ENCODE assay signal across 10 cellular contexts in the genomic region with DNA sequence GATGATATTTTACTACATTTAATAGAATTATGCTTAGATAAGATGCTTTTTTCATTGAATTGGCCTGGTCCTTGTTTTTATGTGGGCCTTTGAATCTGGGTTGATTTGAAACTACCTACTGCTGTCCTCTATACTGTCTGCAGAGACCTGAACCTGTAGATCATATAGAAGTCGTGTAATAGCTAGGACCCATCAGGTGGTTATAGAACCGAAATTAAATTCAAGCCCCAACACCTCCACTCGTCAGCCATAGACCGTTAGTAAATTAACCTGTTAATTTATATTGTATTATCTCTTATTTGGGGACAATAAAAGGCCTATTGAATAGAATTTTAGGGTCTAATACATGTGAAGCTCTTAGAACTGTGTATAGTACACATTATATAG.
A peak's percentile ranks its signal among the peaks of the same experiment; 100 is the strongest.
DNase-seq lines count a peak whose midpoint lies in the region; ATAC-seq and TF ChIP-seq lines count a peak whose summit lies in the region.
"Had no signal": no experiment of that assay in that cellular context is flagged by ENCODE, and none has a peak within 500 bp of the region (broad histone marks: within the 10 kb centered on the region; RNA-seq: fewer than 3 reads in every experiment).

No MANE protein-coding gene starts in this region.

- peaks cover 0 to 4% (median 3%) of the 10 kb centered on the region in 3 donors for H3K36me3 ChIP-seq in tibial artery

- no peaks in the 10 kb centered on the region for H3K27me3 ChIP-seq in tibial artery

- H3K27me3 Mint-ChIP-seq in activated T-cell treated with anti-CD3 and anti-CD28 coated beads, Interleukin-2, amount 50 U/mL, for 72 hours (ENCODE audit: low read depth): no peaks in the 10 kb centered on the region
- H3K27me3 Mint-ChIP-seq in central memory CD8-positive, alpha-beta T cell: no peaks in the 10 kb centered on the region

- peaks cover 5 to 13% of the 10 kb centered on the region in 2 donors for H3K36me3 Mint-ChIP-seq in activated T-cell treated with anti-CD3 and anti-CD28 coated beads, Interleukin-2, amount 50 U/mL, for 72 hours (ENCODE audit: insufficient read depth in 2 of 2)
- peaks cover 24% of the 10 kb centered on the region for H3K36me3 Mint-ChIP-seq in central memory CD8-positive, alpha-beta T cell (ENCODE audit: insufficient read depth)

- intact Hi-C loops in tibial artery (cut with DNase I; ENCODE audit: low total_unique reads): no loop called here

- peak overlapping the region; percentile 62 to 87 for H3K27ac ChIP-seq in tibial artery
- H3K27ac ChIP-seq: epithelial cell of prostate had no signal

- H3K4me1 Mint-ChIP-seq in activated T-cell treated with anti-CD3 and anti-CD28 coated beads, Interleukin-2, amount 50 U/mL, for 72 hours (ENCODE audit: low read depth): peaks cover 79% of the 10 kb centered on the region
- H3K4me1 Mint-ChIP-seq in central memory CD8-positive, alpha-beta T cell: peaks cover 51% of the 10 kb centered on the region

- ATAC-seq in activated T-cell treated with anti-CD3 and anti-CD28 coated beads, Interleukin-2, amount 50 U/mL, for 72 hours (replicated peaks in 1 of 2): no peak
- peak; percentile 23 for ATAC-seq in HG03045 (IDR thresholded peaks at IDR 0.05; ENCODE audit: unreplicated experiment)
- ATAC-seq in central memory CD8-positive, alpha-beta T cell (replicated peaks; ENCODE audit: extremely low read depth, poor library complexity, severe bottlenecking): no peak

- H3K9me3 ChIP-seq in tibial artery: no peaks in the 10 kb centered on the region

- no peak overlapping the region for H3K4me3 Mint-ChIP-seq in activated T-cell treated with anti-CD3 and anti-CD28 coated beads, Interleukin-2, amount 50 U/mL, for 72 hours
- no peak overlapping the region for H3K4me3 Mint-ChIP-seq in central memory CD8-positive, alpha-beta T cell

- no peak for DNase-seq in activated T-cell treated with anti-CD3 and anti-CD28 coated beads, Interleukin-2, amount 50 U/mL, for 72 hours
- no peak for DNase-seq in activated T-cell treated with anti-CD3 and anti-CD28 coated beads for 4 hours
- DNase-seq in central memory CD8-positive, alpha-beta T cell (ENCODE audit: low spot score in 2 of 2): no peak
- DNase-seq in tibial artery: no peak
- DNase-seq in NCI-H524 (lab: John Stamatoyannopoulos, UW): no peak
- DNase-seq in activated effector memory CD4-positive, alpha-beta T cell treated with anti-CD3 and anti-CD28 coated beads, Interleukin-2, amount 50 U/mL, for 16 hours: no peak
- DNase-seq in SIG-M5 treated with dmso at 0.1 percent for 504 hours (lab: John Stamatoyannopoulos, UW; ENCODE audit: unreplicated experiment): no peak
- DNase-seq: PC-3 had no signal

- H3K27ac Mint-ChIP-seq in activated T-cell treated with anti-CD3 and anti-CD28 coated beads, Interleukin-2, amount 50 U/mL, for 72 hours: peak overlapping the region; percentile 64
- H3K27ac Mint-ChIP-seq in central memory CD8-positive, alpha-beta T cell (ENCODE audit: low read depth): peak overlapping the region; percentile 54

- H3K4me3 ChIP-seq in tibial artery: no peak overlapping the region

- H3K4me1 ChIP-seq in tibial artery: peaks cover 0 to 100% (median 26%) of the 10 kb centered on the region in 4 donors

- TF ChIP-seq CTCF in tibial artery (IDR thresholded peaks at IDR 0.05): no peak

- H3K9me3 Mint-ChIP-seq in activated T-cell treated with anti-CD3 and anti-CD28 coated beads, Interleukin-2, amount 50 U/mL, for 72 hours: peaks cover 0 to 2% of the 10 kb centered on the region in 2 donors
- no peaks in the 10 kb centered on the region for H3K9me3 Mint-ChIP-seq in central memory CD8-positive, alpha-beta T cell
